In the genomic region with DNA sequence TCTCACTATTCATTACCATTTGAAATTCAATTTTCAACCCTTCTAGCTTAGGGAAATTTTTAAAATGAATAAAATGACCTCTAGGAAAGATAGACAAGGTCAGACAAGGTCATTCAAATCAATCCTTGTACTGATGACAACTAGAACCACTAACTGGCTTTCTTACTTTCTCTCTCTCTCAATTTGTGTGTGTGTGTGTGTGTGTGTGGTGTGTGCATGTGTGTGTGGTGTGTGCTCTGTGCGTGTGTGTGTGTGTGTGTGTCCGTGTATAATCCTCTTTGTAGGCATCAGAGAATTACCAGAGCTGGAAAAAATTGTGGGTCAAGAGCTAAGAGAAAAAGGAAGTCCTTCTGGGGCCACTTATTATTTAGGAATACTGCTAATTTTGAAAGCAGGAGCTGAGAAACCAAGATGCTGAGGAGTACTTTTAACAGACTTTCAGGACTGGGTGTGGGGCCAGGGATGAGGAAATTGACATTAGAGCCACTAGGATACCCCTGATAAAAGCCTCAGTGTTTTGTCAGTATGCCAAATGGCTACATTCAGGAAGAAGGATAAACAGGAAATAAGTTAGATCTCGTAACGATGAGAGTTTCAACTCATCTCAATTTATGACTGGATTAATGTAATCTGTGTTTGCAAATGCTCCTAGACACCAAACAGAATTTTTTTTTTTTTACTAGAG, we compare ENCODE assay signal across 1 cellular context.
TF ChIP-seq lines count a peak whose summit lies in the region.

No MANE protein-coding gene starts in this region.

TF ChIP-seq in K562, 482 proteins besides CTCF, POLR2A, EP300 and RAD21:
- TF ChIP-seq TAF7 (tag; IDR thresholded peaks at IDR 0.05) (no peak), ZSCAN29 (IDR thresholded peaks at IDR 0.05) (no peak), FUS (optimal IDR thresholded peaks at IDR 0.05; ENCODE audit: low read depth, low read length) (no peak), RFX7 (CRISPR knock-in tag; IDR thresholded peaks at IDR 0.05) (no peak), ZNF76 (CRISPR knock-in tag; IDR thresholded peaks at IDR 0.05; ENCODE audit: borderline replicate concordance) (no peak), FOXM1 (IDR thresholded peaks at IDR 0.05; ENCODE audit: low read depth) (no peak), FOXM1 (CRISPR knock-in tag; IDR thresholded peaks at IDR 0.05; ENCODE audit: low read depth) (no peak), RCOR1 (IDR thresholded peaks at IDR 0.05; ENCODE audit: borderline replicate concordance in 1 of 2, low read depth in 2 of 2, low read length in 2 of 2) (no peak)
